ENCODE assay signal across 21 cellular contexts in genomic region chr14:106200539-106201310, GRCh38.
DNase-seq lines count a peak whose midpoint lies in the region; ATAC-seq and TF ChIP-seq lines count a peak whose summit lies in the region.
"Had no signal": no experiment of that assay in that cellular context is flagged by ENCODE, and none has a peak within 500 bp of the region (broad histone marks: within the 10 kb centered on the region; RNA-seq: fewer than 3 reads in every experiment).

No MANE protein-coding gene starts in this region.

- intact Hi-C loops in CD4-positive, alpha-beta memory T cell (cut with micrococcal nuclease): no loop called here
- intact Hi-C loops in activated CD8-positive, alpha-beta T cell treated with anti-CD3 and anti-CD28 coated beads for 36 hours (cut with micrococcal nuclease): no loop called here

- POLR2A ChIA-PET in activated CD4-positive, alpha-beta T cell treated with anti-CD3 and anti-CD28 coated beads, Interleukin-2, amount 10 ng/mL, durations not matched to agents 7 days and 5 days (lab: Charles Lee): interaction anchor here (0.6 kb wide), 1 partner anchor 31 kb away, joined by 3 read pairs; no protein-coding TSS in a partner anchor
- POLR2A ChIA-PET in CD4-positive, alpha-beta memory T cell (lab: Charles Lee; ENCODE audit: partially characterized antibody): interaction anchor here (0.6 to 1.2 kb wide), 3 partner anchors 10 to 52 kb away, joined by 3 read pairs; no protein-coding TSS in a partner anchor
- POLR2A ChIA-PET in activated CD8-positive, alpha-beta T cell treated with anti-CD3 and anti-CD28 coated beads for 36 hours (lab: Charles Lee): interaction anchor here (0.8 to 1.6 kb wide), 2 partner anchors 9 to 29 kb away, joined by 3 to 4 read pairs; no protein-coding TSS in a partner anchor

- no peak for TF ChIP-seq CTCF in activated CD8-positive, alpha-beta T cell treated with anti-CD3 and anti-CD28 coated beads for 36 hours (IDR thresholded peaks at IDR 0.05)
- TF ChIP-seq CTCF in GM20000 (IDR thresholded peaks at IDR 0.05; ENCODE audit: extremely low read depth, missing control alignments): no peak

- DNase-seq in activated CD4-positive, alpha-beta T cell treated with anti-CD3 and anti-CD28 coated beads, Interleukin-2, amount 10 ng/mL, durations not matched to agents 7 days and 5 days: peak; percentile 48
- no peak for DNase-seq in activated CD4-positive, alpha-beta T cell treated with anti-CD3 and anti-CD28 coated beads, Interleukin-2, amount 50 U/mL, for 48 hours
- DNase-seq in CD4-positive, alpha-beta memory T cell: peak in 1 of 5 donors; percentile 12
- DNase-seq in activated CD8-positive, alpha-beta T cell treated with anti-CD3 and anti-CD28 coated beads for 36 hours: peak; percentile 32
- DNase-seq in effector memory CD8-positive, alpha-beta T cell: no peak
- DNase-seq in GM20000 (ENCODE audit: low spot score): no peak
- DNase-seq in Kasumi-1 (lab: John Stamatoyannopoulos, UW): no peak
- DNase-seq: BE2C; DMS 273 treated with DMSO at 0.1 percent for 48 hours; H9; heart right ventricle; left colon; NCI-H1436 treated with DMSO at 0.1 percent for 48 hours; NCI-H510A; NK-92 treated with Interleukin-12 subunit alpha and Interleukin-12 subunit beta, amount 100 ng/mL, for 24 hours; occipital lobe; upper lobe of right lung had no signal

- H3K27ac ChIP-seq in CD4-positive, alpha-beta memory T cell (ENCODE audit: low read depth, low read length): no peak overlapping the region
- H3K27ac ChIP-seq: heart right ventricle, skin epidermis, upper lobe of right lung had no signal

- H3K27me3 ChIP-seq in CD4-positive, alpha-beta memory T cell (ENCODE audit: insufficient read depth, low read length): peaks cover 4% of the 10 kb centered on the region

- no peaks in the 10 kb centered on the region for H3K9me3 ChIP-seq in CD4-positive, alpha-beta memory T cell (ENCODE audit: control insufficient read depth in 1 of 2, low read length in 2 of 2)
- H3K9me3 ChIP-seq: BE2C, heart right ventricle, upper lobe of right lung had no signal

- H3K27ac Mint-ChIP-seq in activated CD4-positive, alpha-beta T cell treated with anti-CD3 and anti-CD28 coated beads, Interleukin-2, amount 10 ng/mL, durations not matched to agents 7 days and 5 days: no peak overlapping the region
- peak overlapping the region in 3 of 7 donors; percentile 8 to 38 (median 9) for H3K27ac Mint-ChIP-seq in CD4-positive, alpha-beta memory T cell
- no peak overlapping the region for H3K27ac Mint-ChIP-seq in activated CD8-positive, alpha-beta T cell treated with anti-CD3 and anti-CD28 coated beads for 36 hours
- no peak overlapping the region for H3K27ac Mint-ChIP-seq in effector memory CD8-positive, alpha-beta T cell
- H3K27ac Mint-ChIP-seq: H9, memory B cell, WTC11 had no signal

- H3K4me3 Mint-ChIP-seq in activated CD4-positive, alpha-beta T cell treated with anti-CD3 and anti-CD28 coated beads, Interleukin-2, amount 10 ng/mL, durations not matched to agents 7 days and 5 days: peak overlapping the region; percentile 23
- peak overlapping the region; percentile 44 to 81 (median 64) for H3K4me3 Mint-ChIP-seq in CD4-positive, alpha-beta memory T cell
- peak overlapping the region; percentile 57 for H3K4me3 Mint-ChIP-seq in activated CD8-positive, alpha-beta T cell treated with anti-CD3 and anti-CD28 coated beads for 36 hours
- no peak overlapping the region for H3K4me3 Mint-ChIP-seq in effector memory CD8-positive, alpha-beta T cell
- H3K4me3 Mint-ChIP-seq: H9, memory B cell, WTC11 had no signal

- no peaks in the 10 kb centered on the region for H3K36me3 Mint-ChIP-seq in activated CD4-positive, alpha-beta T cell treated with anti-CD3 and anti-CD28 coated beads, Interleukin-2, amount 10 ng/mL, durations not matched to agents 7 days and 5 days (ENCODE audit: low read depth)
- H3K36me3 Mint-ChIP-seq in CD4-positive, alpha-beta memory T cell: no peaks in the 10 kb centered on the region
- H3K36me3 Mint-ChIP-seq in activated CD8-positive, alpha-beta T cell treated with anti-CD3 and anti-CD28 coated beads for 36 hours (ENCODE audit: low read depth): no peaks in the 10 kb centered on the region
- H3K36me3 Mint-ChIP-seq in effector memory CD8-positive, alpha-beta T cell (ENCODE audit: insufficient read depth): no peaks in the 10 kb centered on the region
- H3K36me3 Mint-ChIP-seq: memory B cell had no signal

- CTCF ChIA-PET in activated CD4-positive, alpha-beta T cell treated with anti-CD3 and anti-CD28 coated beads, Interleukin-2, amount 10 ng/mL, durations not matched to agents 7 days and 5 days (lab: Charles Lee): interaction anchor here (1.6 to 4.6 kb wide), 5 partner anchors 10 to 59 kb away, joined by 5 to 24 read pairs (median 6); no protein-coding TSS in a partner anchor
- CTCF ChIA-PET in CD4-positive, alpha-beta memory T cell (lab: Charles Lee; ENCODE audit: partially characterized antibody): interaction anchor here (0.6 to 2.2 kb wide), 12 partner anchors 8 to 155 kb away, joined by 3 to 15 read pairs (median 4); no protein-coding TSS in a partner anchor
- CTCF ChIA-PET in activated CD8-positive, alpha-beta T cell treated with anti-CD3 and anti-CD28 coated beads for 36 hours (lab: Charles Lee): interaction anchor here (0.9 to 4.0 kb wide), 7 partner anchors 9 to 268 kb away, joined by 3 to 20 read pairs (median 3); no protein-coding TSS in a partner anchor

- peaks cover 19% of the 10 kb centered on the region for H3K4me1 Mint-ChIP-seq in activated CD4-positive, alpha-beta T cell treated with anti-CD3 and anti-CD28 coated beads, Interleukin-2, amount 10 ng/mL, durations not matched to agents 7 days and 5 days
- H3K4me1 Mint-ChIP-seq in CD4-positive, alpha-beta memory T cell: peaks cover 3 to 13% (median 11%) of the 10 kb centered on the region in 4 donors
- H3K4me1 Mint-ChIP-seq in activated CD8-positive, alpha-beta T cell treated with anti-CD3 and anti-CD28 coated beads for 36 hours (ENCODE audit: low read depth): peaks cover 10% of the 10 kb centered on the region
- H3K4me1 Mint-ChIP-seq in effector memory CD8-positive, alpha-beta T cell (ENCODE audit: low read depth in 2 of 2): peaks cover 0 to 6% of the 10 kb centered on the region in 2 donors
- H3K4me1 Mint-ChIP-seq: H9, memory B cell, WTC11 had no signal

- peaks cover 10% of the 10 kb centered on the region for H3K4me1 ChIP-seq in CD4-positive, alpha-beta memory T cell (ENCODE audit: insufficient read depth, low read length)
- H3K4me1 ChIP-seq: BE2C, heart right ventricle, upper lobe of right lung had no signal

- no peak overlapping the region for H3K4me3 ChIP-seq in CD4-positive, alpha-beta memory T cell (ENCODE audit: low read length in 2 of 2)
- H3K4me3 ChIP-seq: heart right ventricle, skin epidermis, upper lobe of right lung had no signal

- no peaks in the 10 kb centered on the region for H3K9me3 Mint-ChIP-seq in activated CD4-positive, alpha-beta T cell treated with anti-CD3 and anti-CD28 coated beads, Interleukin-2, amount 10 ng/mL, durations not matched to agents 7 days and 5 days
- peaks cover 0 to 2% (median 0%) of the 10 kb centered on the region in 8 donors for H3K9me3 Mint-ChIP-seq in CD4-positive, alpha-beta memory T cell
- H3K9me3 Mint-ChIP-seq in activated CD8-positive, alpha-beta T cell treated with anti-CD3 and anti-CD28 coated beads for 36 hours: no peaks in the 10 kb centered on the region
- H3K9me3 Mint-ChIP-seq in effector memory CD8-positive, alpha-beta T cell: no peaks in the 10 kb centered on the region
- H3K9me3 Mint-ChIP-seq: memory B cell had no signal

- H3K36me3 ChIP-seq in CD4-positive, alpha-beta memory T cell (ENCODE audit: insufficient read depth, low read length): no peaks in the 10 kb centered on the region
- H3K36me3 ChIP-seq: BE2C, heart right ventricle, upper lobe of right lung had no signal

- peaks cover 45% of the 10 kb centered on the region for H3K27me3 Mint-ChIP-seq in activated CD4-positive, alpha-beta T cell treated with anti-CD3 and anti-CD28 coated beads, Interleukin-2, amount 10 ng/mL, durations not matched to agents 7 days and 5 days
- peaks cover 26 to 53% of the 10 kb centered on the region in 2 donors for H3K27me3 Mint-ChIP-seq in CD4-positive, alpha-beta memory T cell
- peaks cover 24% of the 10 kb centered on the region for H3K27me3 Mint-ChIP-seq in activated CD8-positive, alpha-beta T cell treated with anti-CD3 and anti-CD28 coated beads for 36 hours
- H3K27me3 Mint-ChIP-seq in effector memory CD8-positive, alpha-beta T cell: peaks cover 40 to 96% of the 10 kb centered on the region in 2 donors

- peak; percentile 30 for ATAC-seq in activated CD8-positive, alpha-beta T cell treated with anti-CD3 and anti-CD28 coated beads for 36 hours
- peak; percentile 44 for ATAC-seq in effector memory CD8-positive, alpha-beta T cell (replicated peaks)
- ATAC-seq in HG02763 (IDR thresholded peaks at IDR 0.05; ENCODE audit: unreplicated experiment): no peak
- ATAC-seq: heart right ventricle, left colon, WTC11 had no signal

Comparison
In these comparisons a context has a peak if more than half of its experiments do, and no peak if none do; other contexts are left out.
1. DNase-seq: peak in activated CD4-positive, alpha-beta T cell treated with anti-CD3 and anti-CD28 coated beads, Interleukin-2, amount 10 ng/mL, durations not matched to agents 7 days and 5 days (single experiment) and activated CD8-positive, alpha-beta T cell treated with anti-CD3 and anti-CD28 coated beads for 36 hours (single experiment); none in activated CD4-positive, alpha-beta T cell treated with anti-CD3 and anti-CD28 coated beads, Interleukin-2, amount 50 U/mL, for 48 hours (0 of 2), effector memory CD8-positive, alpha-beta T cell (0 of 3), GM20000 (single experiment) and Kasumi-1 (0 of 2).
2. H3K4me3 Mint-ChIP-seq: peak in activated CD4-positive, alpha-beta T cell treated with anti-CD3 and anti-CD28 coated beads, Interleukin-2, amount 10 ng/mL, durations not matched to agents 7 days and 5 days (single experiment), CD4-positive, alpha-beta memory T cell (8 of 8) and activated CD8-positive, alpha-beta T cell treated with anti-CD3 and anti-CD28 coated beads for 36 hours (single experiment); none in effector memory CD8-positive, alpha-beta T cell (0 of 2).